In the genomic region with DNA sequence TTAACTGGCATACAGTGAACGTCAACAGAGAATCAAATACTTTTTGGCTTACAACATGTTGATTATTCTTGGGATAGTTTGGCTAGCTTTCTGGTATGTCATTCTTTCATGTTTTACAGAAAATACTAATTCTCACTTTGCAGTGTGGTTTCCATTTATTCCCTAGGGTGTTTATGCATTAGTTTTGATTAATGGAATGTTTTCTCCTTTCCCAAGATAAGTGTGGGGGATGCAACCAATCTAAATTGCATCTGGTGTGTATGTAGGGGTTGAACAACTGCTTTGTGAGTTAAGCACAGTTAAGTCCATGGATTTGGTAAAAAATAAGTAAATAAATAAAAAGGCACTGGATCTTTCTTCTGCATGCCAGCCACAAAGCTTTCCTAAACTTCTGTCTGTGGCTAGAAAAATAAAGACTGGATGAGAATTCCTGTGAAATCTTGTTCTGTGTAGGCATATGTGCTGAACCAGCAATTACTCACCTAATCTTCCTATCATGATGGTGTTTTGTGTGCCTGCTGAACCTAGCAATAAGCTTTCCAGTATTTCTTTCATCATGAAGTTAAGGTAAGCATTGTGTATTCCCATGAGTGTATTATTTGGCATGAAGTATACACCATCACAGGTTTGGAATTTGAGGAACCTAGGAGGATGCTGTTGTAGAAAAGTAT, we compare ENCODE assay signal across 2 cellular contexts.
A peak's percentile ranks its signal among the peaks of the same experiment; 100 is the strongest.
TF ChIP-seq lines count a peak whose summit lies in the region.

No MANE protein-coding gene starts in this region.

TF ChIP-seq in IMR-90, 13 proteins besides CTCF, POLR2A, EP300 and RAD21:
- no peak for TF ChIP-seq BHLHE40 (IDR thresholded peaks at IDR 0.05; ENCODE audit: low read depth, low read length)
- no peak for TF ChIP-seq FOS (IDR thresholded peaks at IDR 0.05; ENCODE audit: low read depth, low read length)
- peak; percentile 93 for TF ChIP-seq MAFK (IDR thresholded peaks at IDR 0.05; ENCODE audit: low read depth, low read length)

TF ChIP-seq in K562, 482 proteins besides CTCF, POLR2A, EP300 and RAD21:
- no peak for TF ChIP-seq FOSL1 (tag; conservative IDR thresholded peaks at IDR 0.05)
- TF ChIP-seq JUND (IDR thresholded peaks at IDR 0.05; ENCODE audit: borderline replicate concordance, low read depth, low read length) = no peak
- TF ChIP-seq JUND (tag; IDR thresholded peaks at IDR 0.05; ENCODE audit: borderline replicate concordance, low read depth, low read length) = no peak
- TF ChIP-seq, protein P1, sequence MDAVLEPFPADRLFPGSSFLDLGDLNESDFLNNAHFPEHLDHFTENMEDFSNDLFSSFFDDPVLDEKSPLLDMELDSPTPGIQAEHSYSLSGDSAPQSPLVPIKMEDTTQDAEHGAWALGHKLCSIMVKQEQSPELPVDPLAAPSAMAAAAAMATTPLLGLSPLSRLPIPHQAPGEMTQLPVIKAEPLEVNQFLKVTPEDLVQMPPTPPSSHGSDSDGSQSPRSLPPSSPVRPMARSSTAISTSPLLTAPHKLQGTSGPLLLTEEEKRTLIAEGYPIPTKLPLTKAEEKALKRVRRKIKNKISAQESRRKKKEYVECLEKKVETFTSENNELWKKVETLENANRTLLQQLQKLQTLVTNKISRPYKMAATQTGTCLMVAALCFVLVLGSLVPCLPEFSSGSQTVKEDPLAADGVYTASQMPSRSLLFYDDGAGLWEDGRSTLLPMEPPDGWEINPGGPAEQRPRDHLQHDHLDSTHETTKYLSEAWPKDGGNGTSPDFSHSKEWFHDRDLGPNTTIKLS (IDR thresholded peaks at IDR 0.05; ENCODE audit: borderline replicate concordance, low read depth) = no peak
- no peak for TF ChIP-seq MCM3 (IDR thresholded peaks at IDR 0.05)
- no peak for TF ChIP-seq KAT7 (CRISPR knock-in tag; IDR thresholded peaks at IDR 0.05; ENCODE audit: borderline replicate concordance)
- no peak for TF ChIP-seq LARP7 (IDR thresholded peaks at IDR 0.05)
- no peak for TF ChIP-seq SMARCE1 (IDR thresholded peaks at IDR 0.05)
- TF ChIP-seq, protein P2, sequence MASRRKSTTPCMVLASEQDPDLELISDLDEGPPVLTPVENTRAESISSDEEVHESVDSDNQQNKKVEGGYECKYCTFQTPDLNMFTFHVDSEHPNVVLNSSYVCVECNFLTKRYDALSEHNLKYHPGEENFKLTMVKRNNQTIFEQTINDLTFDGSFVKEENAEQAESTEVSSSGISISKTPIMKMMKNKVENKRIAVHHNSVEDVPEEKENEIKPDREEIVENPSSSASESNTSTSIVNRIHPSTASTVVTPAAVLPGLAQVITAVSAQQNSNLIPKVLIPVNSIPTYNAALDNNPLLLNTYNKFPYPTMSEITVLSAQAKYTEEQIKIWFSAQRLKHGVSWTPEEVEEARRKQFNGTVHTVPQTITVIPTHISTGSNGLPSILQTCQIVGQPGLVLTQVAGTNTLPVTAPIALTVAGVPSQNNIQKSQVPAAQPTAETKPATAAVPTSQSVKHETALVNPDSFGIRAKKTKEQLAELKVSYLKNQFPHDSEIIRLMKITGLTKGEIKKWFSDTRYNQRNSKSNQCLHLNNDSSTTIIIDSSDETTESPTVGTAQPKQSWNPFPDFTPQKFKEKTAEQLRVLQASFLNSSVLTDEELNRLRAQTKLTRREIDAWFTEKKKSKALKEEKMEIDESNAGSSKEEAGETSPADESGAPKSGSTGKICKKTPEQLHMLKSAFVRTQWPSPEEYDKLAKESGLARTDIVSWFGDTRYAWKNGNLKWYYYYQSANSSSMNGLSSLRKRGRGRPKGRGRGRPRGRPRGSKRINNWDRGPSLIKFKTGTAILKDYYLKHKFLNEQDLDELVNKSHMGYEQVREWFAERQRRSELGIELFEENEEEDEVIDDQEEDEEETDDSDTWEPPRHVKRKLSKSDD (conservative IDR thresholded peaks at IDR 0.05; ENCODE audit: low read length) = no peak
- TF ChIP-seq, protein P3, sequence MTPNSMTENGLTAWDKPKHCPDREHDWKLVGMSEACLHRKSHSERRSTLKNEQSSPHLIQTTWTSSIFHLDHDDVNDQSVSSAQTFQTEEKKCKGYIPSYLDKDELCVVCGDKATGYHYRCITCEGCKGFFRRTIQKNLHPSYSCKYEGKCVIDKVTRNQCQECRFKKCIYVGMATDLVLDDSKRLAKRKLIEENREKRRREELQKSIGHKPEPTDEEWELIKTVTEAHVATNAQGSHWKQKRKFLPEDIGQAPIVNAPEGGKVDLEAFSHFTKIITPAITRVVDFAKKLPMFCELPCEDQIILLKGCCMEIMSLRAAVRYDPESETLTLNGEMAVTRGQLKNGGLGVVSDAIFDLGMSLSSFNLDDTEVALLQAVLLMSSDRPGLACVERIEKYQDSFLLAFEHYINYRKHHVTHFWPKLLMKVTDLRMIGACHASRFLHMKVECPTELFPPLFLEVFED (CRISPR knock-in tag; conservative IDR thresholded peaks at IDR 0.05) = no peak
- no peak for TF ChIP-seq HDAC2 (IDR thresholded peaks at IDR 0.05)
- peak; percentile 29; the same call in 1 of the 2 replicates for TF ChIP-seq MAFG (tag; conservative IDR thresholded peaks at IDR 0.05)
- TF ChIP-seq MIER1 (IDR thresholded peaks at IDR 0.05; ENCODE audit: low read depth) = no peak
- no peak for TF ChIP-seq HCFC1 (IDR thresholded peaks at IDR 0.05; ENCODE audit: low read depth, low read length)
- 0 out of 2 replicates have a peak, but pooled peaks have one; percentile 9 for TF ChIP-seq C11orf30 (IDR thresholded peaks at IDR 0.05; ENCODE audit: low read depth)
- TF ChIP-seq ZNF316 (IDR thresholded peaks at IDR 0.05) = peak; percentile 37; the same call in 1 of the 2 replicates
- TF ChIP-seq NR2C1 (IDR thresholded peaks at IDR 0.05) = no peak
- TF ChIP-seq NR2C1 (tag; IDR thresholded peaks at IDR 0.05) = no peak
- no peak for TF ChIP-seq NFIX (CRISPR knock-in tag; IDR thresholded peaks at IDR 0.05; ENCODE audit: low read depth)
